17 cellular contexts compared by ENCODE assay signal in the genomic region with DNA sequence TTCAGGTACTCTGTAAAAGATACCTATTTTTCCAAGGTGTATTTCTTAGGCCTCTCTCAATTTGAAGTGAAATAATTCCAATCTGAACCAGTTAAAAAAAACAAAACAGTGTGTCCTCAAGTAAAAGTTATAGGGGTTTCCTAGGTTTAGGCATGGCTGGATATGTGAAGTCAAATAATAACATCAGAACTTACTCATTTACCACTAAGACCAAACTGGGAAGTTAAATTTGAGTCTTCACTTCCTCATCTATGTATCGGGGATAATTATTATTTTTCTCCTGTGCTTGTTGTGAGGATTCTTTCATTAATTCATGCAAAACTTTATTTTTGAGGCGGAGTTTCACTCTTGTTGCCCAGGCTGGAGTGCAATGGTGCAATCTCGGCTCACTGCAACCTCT.
DNase-seq lines count a peak whose midpoint lies in the region; ATAC-seq and TF ChIP-seq lines count a peak whose summit lies in the region.
"Had no signal": no experiment of that assay in that cellular context is flagged by ENCODE, and none has a peak within 500 bp of the region (broad histone marks: within the 10 kb centered on the region; RNA-seq: fewer than 3 reads in every experiment).

No MANE protein-coding gene starts in this region.

- TF ChIP-seq CTCF in GM20000 (IDR thresholded peaks at IDR 0.05; ENCODE audit: extremely low read depth, missing control alignments), result no peak

- in situ Hi-C loops in G401 (cut with HindIII; ENCODE audit: low sequenced_read_pairs), result no loop called here

- peak overlapping the region; percentile 82 for H3K27ac ChIP-seq in epithelial cell of prostate
- H3K27ac ChIP-seq: coronary artery, parathyroid adenoma had no signal

- DNase-seq in epithelial cell of prostate (ENCODE audit: low read depth, low spot score) (no peak), G401 (ENCODE audit: low spot score) (no peak), GM20000 (ENCODE audit: low spot score) (no peak)
- DNase-seq: activated naive CD8-positive, alpha-beta T cell treated with anti-CD3 and anti-CD28 coated beads for 36 hours; CD8-positive, alpha-beta memory T cell; DMS79; KG1; natural killer cell; NCI-H1105 treated with DMSO at 0.1 percent for 48 hours; NCI-H526; SIG-M5 had no signal

- peak; percentile 79 for ATAC-seq in GM18907 (IDR thresholded peaks at IDR 0.05; ENCODE audit: unreplicated experiment)
- peak; percentile 69 for ATAC-seq in HG02678 (IDR thresholded peaks at IDR 0.05; ENCODE audit: unreplicated experiment)
- ATAC-seq in HG03432 (IDR thresholded peaks at IDR 0.05; ENCODE audit: unreplicated experiment), result peak; percentile 75
- ATAC-seq in GM19397 (IDR thresholded peaks at IDR 0.05; ENCODE audit: unreplicated experiment), result no peak
- ATAC-seq: natural killer cell had no signal
